Comparison of ENCODE assay signal across 8 cellular contexts in genomic region chr17:81902023-81902652, GRCh38.
DNase-seq lines count a peak whose midpoint lies in the region; ATAC-seq and TF ChIP-seq lines count a peak whose summit lies in the region.

TSS of gene NPB (plus strand) at chr17:81902238. CDS start at chr17:81902278, 40 bp downstream.

- DNase-seq in EL (peak; percentile 23), head of caudate nucleus (peak in 22 of 42 donors; percentile 27 to 69 (median 42)), retina (peak; percentile 24), KBM-7 (no peak), KG1 (lab: John Stamatoyannopoulos, UW) (no peak)

- intact Hi-C loops in head of caudate nucleus (cut with DNase I), result no loop called here

- in situ Hi-C loops in KBM-7 (cut with MboI; ENCODE audit: low pct_unique_long_range_greater_than_20kb, low sequenced_read_pairs), result no loop called here

- ATAC-seq in SK-N-SH treated with all-trans-retinoic acid at 6 μM for 48 hours (peak; percentile 31), GM19035 (IDR thresholded peaks at IDR 0.05; ENCODE audit: unreplicated experiment) (no peak), GM21717 (IDR thresholded peaks at IDR 0.05; ENCODE audit: unreplicated experiment) (no peak)

TF ChIP-seq in SK-N-SH treated with all-trans-retinoic acid at 6 μM for 48 hours, 23 proteins besides CTCF, POLR2A, EP300 and RAD21:
- no peak for TF ChIP-seq CSRNP3 (CRISPR knock-in tag; IDR thresholded peaks at IDR 0.05)
- no peak for TF ChIP-seq ZFP30 (CRISPR knock-in tag; IDR thresholded peaks at IDR 0.05)
- TF ChIP-seq CSDC2 (CRISPR knock-in tag; IDR thresholded peaks at IDR 0.05), result no peak
- TF ChIP-seq ZNF8 (CRISPR knock-in tag; IDR thresholded peaks at IDR 0.05), result no peak
- TF ChIP-seq ZNF70 (CRISPR knock-in tag; IDR thresholded peaks at IDR 0.05), result no peak
- no peak for TF ChIP-seq ZC3H10 (CRISPR knock-in tag; IDR thresholded peaks at IDR 0.05)
- no peak for TF ChIP-seq PPARA (CRISPR knock-in tag; IDR thresholded peaks at IDR 0.05; ENCODE audit: borderline replicate concordance)

Comparison
In these comparisons a context has a peak if more than half of its experiments do, and no peak if none do; other contexts are left out.
1. DNase-seq: peak in EL (single experiment), head of caudate nucleus (22 of 42) and retina (single experiment); none in KBM-7 (single experiment) and KG1 (single experiment).